9 cellular contexts compared by ENCODE assay signal in genomic region chr11:66546368-66546965, GRCh38. TPM values are rescaled to one million over a fixed set of nuclear protein-coding genes. Genes with fewer than 3 reads are reported as not detected.
DNase-seq lines count a peak whose midpoint lies in the region; ATAC-seq and TF ChIP-seq lines count a peak whose summit lies in the region.
"Had no signal": no experiment of that assay in that cellular context is flagged by ENCODE, and none has a peak within 500 bp of the region (broad histone marks: within the 10 kb centered on the region; RNA-seq: fewer than 3 reads in every experiment).

TSS of gene ACTN3 (plus strand) at chr11:66546903. CDS start at chr11:66546938, 35 bp downstream.

- H3K4me1 Mint-ChIP-seq in naive thymus-derived CD8-positive, alpha-beta T cell, result peaks cover 36 to 43% (median 37%) of the 10 kb centered on the region in 4 donors

- peak within 1 kb of the TSS in 8 of 10 donors; percentile 84 to 96 (median 90) for H3K27ac Mint-ChIP-seq in naive thymus-derived CD8-positive, alpha-beta T cell

- no peaks in the 10 kb centered on the region for H3K9me3 Mint-ChIP-seq in naive thymus-derived CD8-positive, alpha-beta T cell

- peak within 1 kb of the TSS; percentile 83 for H3K27ac ChIP-seq in Panc1 (ENCODE audit: low read length)

- peaks cover 0 to 18% (median 0%) of the 10 kb centered on the region in 3 donors for H3K36me3 Mint-ChIP-seq in naive thymus-derived CD8-positive, alpha-beta T cell

- H3K4me3 ChIP-seq in GM08714 (ENCODE audit: low read length) (peak within 1 kb of the TSS; percentile 92), Panc1 (ENCODE audit: low read depth in 2 of 2, low read length in 2 of 2) (peak within 1 kb of the TSS; percentile 87 to 92), epithelial cell of esophagus (ENCODE audit: low read length) (peak within 1 kb of the TSS; percentile 63)

- H3K4me3 Mint-ChIP-seq in naive thymus-derived CD8-positive, alpha-beta T cell, result peak within 1 kb of the TSS; percentile 81 to 91 (median 86)

- no peaks in the 10 kb centered on the region for H3K27me3 Mint-ChIP-seq in naive thymus-derived CD8-positive, alpha-beta T cell

- peak; percentile 11 for ATAC-seq in Panc1
- ATAC-seq in naive thymus-derived CD8-positive, alpha-beta T cell, result no peak

- DNase-seq in Panc1 (ENCODE audit: low read depth, low spot score) (no peak), epithelial cell of esophagus (ENCODE audit: low read depth) (peak; percentile 23), 8988T (no peak), dermis blood vessel endothelial cell (no peak), HK-2 (ENCODE audit: unreplicated experiment) (no peak), T1000 (lab: John Stamatoyannopoulos, UW) (no peak)
- no peak for DNase-seq in naive thymus-derived CD8-positive, alpha-beta T cell

- peaks cover 9% of the 10 kb centered on the region for H3K4me1 ChIP-seq in Panc1 (ENCODE audit: control insufficient read depth, insufficient read depth, low read length)

- no peaks in the 10 kb centered on the region for H3K27me3 ChIP-seq in Panc1 (ENCODE audit: control insufficient read depth, insufficient read depth, low read length)

- H3K9me3 ChIP-seq in Panc1 (ENCODE audit: control insufficient read depth, insufficient read depth, low read depth, low read length), result no peaks in the 10 kb centered on the region

- no peaks in the 10 kb centered on the region for H3K36me3 ChIP-seq in Panc1 (ENCODE audit: control insufficient read depth, insufficient read depth, low read length)

- CTCF ChIA-PET in Panc1 (lab: Charles Lee), result interaction anchor here (0.6 kb wide), 2 partner anchors 80 to 138 kb away, joined by 4 to 6 read pairs; partner anchors contain the start of gene PELI3

- POLR2A ChIA-PET in Panc1 (lab: Charles Lee), result interaction anchor here (0.5 to 1.0 kb wide), 4 partner anchors 9 to 30 kb away, joined by 3 to 5 read pairs (median 4); no protein-coding TSS in a partner anchor
- POLR2A ChIA-PET in naive thymus-derived CD8-positive, alpha-beta T cell (lab: Charles Lee), result interaction anchor here (1.0 to 3.7 kb wide), 16 partner anchors 11 to 132 kb away, joined by 3 to 41 read pairs (median 6); partner anchors contain the start of genes BBS1, CCDC87, CTSF and DPP3

- BruUV-seq in Panc1 (replicated peaks; lab: Mats Ljungman, UMichigan), result no TSS peak

- in situ Hi-C loops in Panc1 (cut with HindIII; ENCODE audit: low pct_unique_long_range_greater_than_20kb, low sequenced_read_pairs), result no loop called here

- intact Hi-C loops in Panc1 (cut with micrococcal nuclease; ENCODE audit: unreplicated experiment), result no loop called here

- TF ChIP-seq CTCF in Panc1 (IDR thresholded peaks at IDR 0.05), result no peak
- TF ChIP-seq CTCF in epithelial cell of esophagus (IDR thresholded peaks at IDR 0.05; ENCODE audit: insufficient read depth, low read depth, low read length, missing control alignments), result no peak

RNA-seq across cellular contexts. Expression of gene ACTN3, which starts in this region (rescaled TPM):
- total RNA-seq in Panc1 (2021; ENCODE audit: unreplicated experiment) (0.13 TPM), dermis blood vessel endothelial cell (under 0.01 and 0.14 TPM in 2 replicates)
- 1.1 TPM for polyA plus RNA-seq in Panc1 (2012; ENCODE audit: insufficient read length)
- under 1 TPM in 1 of 2 experiments, not detected in 1; 0.27 TPM for total RNA-seq in naive thymus-derived CD8-positive, alpha-beta T cell
- polyA plus RNA-seq in naive thymus-derived CD8-positive, alpha-beta T cell, result under 1 TPM in 1 of 3 donors, not detected in 2; 0.08 TPM
- total RNA-seq: temporal lobe had no signal
